Comparison of ENCODE assay signal across 10 cellular contexts in the genomic region with DNA sequence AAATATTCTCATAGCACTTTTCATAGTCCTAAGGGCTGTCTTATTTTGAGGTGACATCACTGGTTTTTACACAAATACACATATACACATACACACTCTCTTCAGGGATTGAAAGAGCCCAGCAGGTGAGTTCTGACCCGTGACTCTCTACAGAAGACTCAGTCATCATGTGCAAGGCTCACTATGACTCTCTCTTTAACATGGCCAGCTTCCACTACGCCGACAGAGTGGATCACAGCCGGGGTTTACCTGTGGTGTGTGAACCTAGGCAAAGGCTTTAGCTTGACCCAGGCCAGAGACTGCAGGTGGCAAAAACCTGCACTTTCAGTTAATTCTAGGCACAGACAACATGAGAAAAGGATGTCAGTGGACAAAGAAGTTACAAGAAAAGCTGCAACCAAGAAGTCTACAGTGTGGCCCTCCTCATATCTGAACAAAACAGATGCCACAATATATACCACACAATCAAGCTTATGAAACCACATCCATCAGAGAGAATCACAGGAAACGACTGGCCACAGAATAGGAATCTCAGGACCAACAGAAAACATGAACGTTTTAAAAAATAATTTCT. TPM values are rescaled to one million over a fixed set of nuclear protein-coding genes. Genes with fewer than 3 reads are reported as not detected.
A peak's percentile ranks its signal among the peaks of the same experiment; 100 is the strongest.
DNase-seq lines count a peak whose midpoint lies in the region; ATAC-seq and TF ChIP-seq lines count a peak whose summit lies in the region.
"Had no signal": no experiment of that assay in that cellular context is flagged by ENCODE, and none has a peak within 500 bp of the region (broad histone marks: within the 10 kb centered on the region; RNA-seq: fewer than 3 reads in every experiment).

No MANE protein-coding gene starts in this region.

- H2AFZ ChIP-seq in OCI-LY7 (ENCODE audit: low read length) = no peak overlapping the region

- H4K20me1 ChIP-seq in BLaER1 (peaks cover 52% of the 10 kb centered on the region), OCI-LY7 (ENCODE audit: insufficient read depth, low read length) (peaks cover 27% of the 10 kb centered on the region)

- peak overlapping the region; percentile 11 for H3K9ac ChIP-seq in BLaER1

- intact Hi-C loops in OCI-LY7 (cut with micrococcal nuclease; ENCODE audit: unreplicated experiment) (no loop called here), lower lobe of right lung (cut with DNase I) (no loop called here)

- H3K79me2 ChIP-seq in OCI-LY7 (ENCODE audit: insufficient read depth, low read depth, low read length) = peaks cover 100% of the 10 kb centered on the region

- H3K4me3 ChIP-seq in BLaER1 (peak overlapping the region; percentile 12; the same call in 1 of the 2 replicates), OCI-LY7 (ENCODE audit: low read depth, low read length, poor library complexity, severe bottlenecking) (peak overlapping the region; percentile 0), lower lobe of right lung (no peak overlapping the region)
- H3K4me3 ChIP-seq: ovary had no signal

- H3K36me3 ChIP-seq in BLaER1 (no peaks in the 10 kb centered on the region), OCI-LY7 (ENCODE audit: insufficient read depth, low read length) (peaks cover 22% of the 10 kb centered on the region; the same call in 1 of the 2 replicates), lower lobe of right lung (peaks cover 14% of the 10 kb centered on the region)
- H3K36me3 ChIP-seq: ovary had no signal

- H3K4me2 ChIP-seq in BLaER1 (peak overlapping the region; percentile 96), OCI-LY7 (ENCODE audit: low read length) (peak overlapping the region; percentile 89)

- CTCF ChIA-PET in OCI-LY7 (lab: Charles Lee; ENCODE audit: unreplicated experiment) = interaction anchor here (1.2 to 1.7 kb wide), 2 partner anchors 10 to 16 kb away, joined by 5 read pairs; no protein-coding TSS in a partner anchor

- no peaks in the 10 kb centered on the region for H3K27me3 ChIP-seq in BLaER1
- H3K27me3 ChIP-seq in lower lobe of right lung (ENCODE audit: low read depth) = no peaks in the 10 kb centered on the region
- H3K27me3 ChIP-seq: ovary had no signal

- H3K4me1 ChIP-seq in BLaER1 (peaks cover 100% of the 10 kb centered on the region), OCI-LY7 (ENCODE audit: insufficient read depth, low read length, poor library complexity, severe bottlenecking) (peaks cover 99% of the 10 kb centered on the region), lower lobe of right lung (peaks cover 69% of the 10 kb centered on the region)

- DNase-seq in OCI-LY7 (ENCODE audit: low spot score) (peak; percentile 47), caudate nucleus (lab: John Stamatoyannopoulos, UW) (no peak), lower lobe of right lung (no peak), NCI-H82 treated with DMSO at 0.1 percent for 48 hours (lab: John Stamatoyannopoulos, UW; ENCODE audit: unreplicated experiment) (no peak)
- DNase-seq: NCI-H1105, ovary had no signal

- ATAC-seq in GM19395 (IDR thresholded peaks at IDR 0.05; ENCODE audit: unreplicated experiment) (peak; percentile 51), HG03097 (IDR thresholded peaks at IDR 0.05; ENCODE audit: low FRiP score, unreplicated experiment) (no peak), lower lobe of right lung (no peak), HG02884 (IDR thresholded peaks at IDR 0.05; ENCODE audit: unreplicated experiment) (no peak)

- POLR2A ChIA-PET in OCI-LY7 (lab: Charles Lee) = interaction anchor here (0.6 to 2.4 kb wide), 9 partner anchors 9 to 536 kb away, joined by 3 to 29 read pairs (median 5); no protein-coding TSS in a partner anchor

- peak overlapping the region; percentile 85 for H3K27ac ChIP-seq in BLaER1
- H3K27ac ChIP-seq in OCI-LY7 (ENCODE audit: low read depth, low read length, poor library complexity, severe bottlenecking) = peak overlapping the region; percentile 56
- H3K27ac ChIP-seq in caudate nucleus (ENCODE audit: low read depth, low read length) = peak overlapping the region; percentile 93
- H3K27ac ChIP-seq in lower lobe of right lung = no peak overlapping the region
- H3K27ac ChIP-seq: ovary had no signal

- no peaks in the 10 kb centered on the region for H3K9me3 ChIP-seq in BLaER1
- no peaks in the 10 kb centered on the region for H3K9me3 ChIP-seq in OCI-LY7 (ENCODE audit: low read length)
- no peaks in the 10 kb centered on the region for H3K9me3 ChIP-seq in lower lobe of right lung
- H3K9me3 ChIP-seq: ovary had no signal

- BruUV-seq in OCI-LY7 (replicated peaks; lab: Mats Ljungman, UMichigan) = no TSS peak

- H3K9me2 ChIP-seq in OCI-LY7 (ENCODE audit: insufficient read depth, low read length) = no peaks in the 10 kb centered on the region

- no peak for TF ChIP-seq CTCF in OCI-LY7 (conservative IDR thresholded peaks at IDR 0.05; ENCODE audit: low read length)
- TF ChIP-seq CTCF in lower lobe of right lung (IDR thresholded peaks at IDR 0.05) = no peak

RNA-seq across cellular contexts. Expression of a gene that starts 56.5 kb away (rescaled TPM):
- 73.0 and 88.1 TPM in 2 replicates for total RNA-seq in OCI-LY7 (2014; rRNA removed; shearing (Covaris generic))
- 148 and 156 TPM in 2 replicates for total RNA-seq in OCI-LY7 (2022)
- total RNA-seq in lower lobe of right lung = 110 TPM
